In genomic region chr16:96935-97381, GRCh38 we compare ENCODE assay signal across 1 cellular context.
TF ChIP-seq lines count a peak whose summit lies in the region.

No MANE protein-coding gene starts in this region.

TF ChIP-seq in SK-N-SH, 30 proteins besides CTCF, POLR2A, EP300 and RAD21 (continued from another document):
- TF ChIP-seq, protein P1, sequence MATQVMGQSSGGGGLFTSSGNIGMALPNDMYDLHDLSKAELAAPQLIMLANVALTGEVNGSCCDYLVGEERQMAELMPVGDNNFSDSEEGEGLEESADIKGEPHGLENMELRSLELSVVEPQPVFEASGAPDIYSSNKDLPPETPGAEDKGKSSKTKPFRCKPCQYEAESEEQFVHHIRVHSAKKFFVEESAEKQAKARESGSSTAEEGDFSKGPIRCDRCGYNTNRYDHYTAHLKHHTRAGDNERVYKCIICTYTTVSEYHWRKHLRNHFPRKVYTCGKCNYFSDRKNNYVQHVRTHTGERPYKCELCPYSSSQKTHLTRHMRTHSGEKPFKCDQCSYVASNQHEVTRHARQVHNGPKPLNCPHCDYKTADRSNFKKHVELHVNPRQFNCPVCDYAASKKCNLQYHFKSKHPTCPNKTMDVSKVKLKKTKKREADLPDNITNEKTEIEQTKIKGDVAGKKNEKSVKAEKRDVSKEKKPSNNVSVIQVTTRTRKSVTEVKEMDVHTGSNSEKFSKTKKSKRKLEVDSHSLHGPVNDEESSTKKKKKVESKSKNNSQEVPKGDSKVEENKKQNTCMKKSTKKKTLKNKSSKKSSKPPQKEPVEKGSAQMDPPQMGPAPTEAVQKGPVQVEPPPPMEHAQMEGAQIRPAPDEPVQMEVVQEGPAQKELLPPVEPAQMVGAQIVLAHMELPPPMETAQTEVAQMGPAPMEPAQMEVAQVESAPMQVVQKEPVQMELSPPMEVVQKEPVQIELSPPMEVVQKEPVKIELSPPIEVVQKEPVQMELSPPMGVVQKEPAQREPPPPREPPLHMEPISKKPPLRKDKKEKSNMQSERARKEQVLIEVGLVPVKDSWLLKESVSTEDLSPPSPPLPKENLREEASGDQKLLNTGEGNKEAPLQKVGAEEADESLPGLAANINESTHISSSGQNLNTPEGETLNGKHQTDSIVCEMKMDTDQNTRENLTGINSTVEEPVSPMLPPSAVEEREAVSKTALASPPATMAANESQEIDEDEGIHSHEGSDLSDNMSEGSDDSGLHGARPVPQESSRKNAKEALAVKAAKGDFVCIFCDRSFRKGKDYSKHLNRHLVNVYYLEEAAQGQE (IDR thresholded peaks at IDR 0.05; ENCODE audit: low read depth, low read length), result peak; percentile 22; the same call in 1 of the 2 replicates
- TF ChIP-seq SIN3A (IDR thresholded peaks at IDR 0.05; ENCODE audit: borderline replicate concordance, low read depth, low read length) (0 out of 2 replicates have a peak, but pooled peaks have one; percentile 27), RCOR1 (IDR thresholded peaks at IDR 0.05; ENCODE audit: low read length) (peak; percentile 32; the same call in 1 of the 2 replicates), TAF1 (IDR thresholded peaks at IDR 0.05; ENCODE audit: borderline replicate concordance, low read depth, low read length) (no peak), FOXJ3 (CRISPR knock-in tag; IDR thresholded peaks at IDR 0.05) (no peak), ELF1 (IDR thresholded peaks at IDR 0.05) (no peak)
TF ChIP-seq in SK-N-SH: peak in this region for 6.
